In genomic region chr9:136231478-136232297, GRCh38 we compare ENCODE assay signal across 1 cellular context.
TF ChIP-seq lines count a peak whose summit lies in the region.

No MANE protein-coding gene starts in this region.

TF ChIP-seq in GM23338, 12 proteins besides CTCF, POLR2A, EP300 and RAD21 (continued from another document):
- TF ChIP-seq ETS1 (IDR thresholded peaks at IDR 0.05) (no peak), REST (IDR thresholded peaks at IDR 0.05; ENCODE audit: unreplicated experiment) (no peak)
TF ChIP-seq in GM23338: peak in this region for 0.
